ENCODE assay signal across 31 cellular contexts in genomic region chr14:96734076-96734622, GRCh38.
"Had no signal": no experiment of that assay in that cellular context is flagged by ENCODE, and none has a peak within 500 bp of the region (broad histone marks: within the 10 kb centered on the region; RNA-seq: fewer than 3 reads in every experiment).

No MANE protein-coding gene starts in this region.

- H3K4me2 ChIP-seq: hepatocyte had no signal

- DNase-seq: activated CD4-positive, alpha-beta T cell treated with anti-CD3 and anti-CD28 coated beads for 36 hours; activated CD4-positive, CD25-positive, alpha-beta regulatory T cell; activated CD8-positive, alpha-beta memory T cell treated with anti-CD3 and anti-CD28 coated beads, Interleukin-2, amount 10 ng/mL, durations not matched to agents 7 days and 5 days; activated CD8-positive, alpha-beta T cell treated with anti-CD3 and anti-CD28 coated beads, Interleukin-2, amount 10 ng/mL, durations not matched to agents 7 days and 5 days; activated effector memory CD4-positive, alpha-beta T cell treated with Interleukin-2 at 50 U/mL for 16 hours; activated naive CD4-positive, alpha-beta T cell treated with Interleukin-2 at 50 U/mL for 16 hours; activated naive CD8-positive, alpha-beta T cell treated with anti-CD3 and anti-CD28 coated beads for 36 hours; activated T-cell treated with anti-CD3 and anti-CD28 coated beads, Interleukin-2, amount 50 U/mL, for 72 hours; adrenal gland; brain microvascular endothelial cell; cortex of kidney; effector memory CD8-positive, alpha-beta T cell; islet precursor cell; left ventricle myocardium inferior; mesendoderm; ovary; retina; sigmoid colon; small intestine; stimulated activated CD4-positive, alpha-beta T cell treated with anti-CD3 and anti-CD28 coated beads, Interleukin-4, amount 100 ng/mL, for 24 hours; stimulated activated naive CD8-positive, alpha-beta T cell treated with anti-CD3 and anti-CD28 coated beads, Interleukin-15, amount 100 ng/mL, for 72 hours; substantia nigra; upper lobe of left lung had no signal

- ATAC-seq: activated CD4-positive, alpha-beta T cell treated with anti-CD3 and anti-CD28 coated beads for 36 hours; activated CD8-positive, alpha-beta memory T cell treated with anti-CD3 and anti-CD28 coated beads, Interleukin-2, amount 10 ng/mL, durations not matched to agents 7 days and 5 days; activated CD8-positive, alpha-beta T cell treated with anti-CD3 and anti-CD28 coated beads, Interleukin-2, amount 10 ng/mL, durations not matched to agents 7 days and 5 days; activated T-cell treated with anti-CD3 and anti-CD28 coated beads, Interleukin-2, amount 50 U/mL, for 72 hours; effector memory CD8-positive, alpha-beta T cell; gastroesophageal sphincter; natural killer cell treated with Interleukin-12 subunit alpha and Interleukin-12 subunit beta and Interleukin-15 and Interleukin-18, amount 100 ng/mL, for 72 hours; stimulated activated memory B cell treated with anti-CD40 and anti-IgM and Interleukin-4, amounts not matched to agents 10 μg/mL and 1 μg/mL and 100 μg/mL, for 72 hours; stimulated activated naive CD8-positive, alpha-beta T cell treated with anti-CD3 and anti-CD28 coated beads, Interleukin-15, amount 100 ng/mL, for 72 hours had no signal

- H2AFZ ChIP-seq: hepatocyte had no signal

- H3K4me3 ChIP-seq: adrenal gland, gastroesophageal sphincter, hepatocyte, left ventricle myocardium inferior, lung, ovary, prostate gland, sigmoid colon, upper lobe of left lung, vagina had no signal

- H3K27ac ChIP-seq: adrenal gland, brain microvascular endothelial cell, gastroesophageal sphincter, hepatocyte, left ventricle myocardium inferior, neutrophil, ovary, prostate gland, sigmoid colon, upper lobe of left lung, vagina had no signal

- H3K36me3 ChIP-seq: adrenal gland, brain microvascular endothelial cell, gastroesophageal sphincter, left ventricle myocardium inferior, neutrophil, ovary, prostate gland, sigmoid colon, upper lobe of left lung, vagina had no signal

- H3K79me2 ChIP-seq: hepatocyte had no signal

- H3K9me3 ChIP-seq: adrenal gland, gastroesophageal sphincter, left ventricle myocardium inferior, neutrophil, ovary, prostate gland, sigmoid colon, upper lobe of left lung, vagina had no signal

- H3K27me3 ChIP-seq: ovary, vagina had no signal

- FAIRE-seq: small intestine had no signal

- H3K4me1 ChIP-seq: adrenal gland, gastroesophageal sphincter, left ventricle myocardium inferior, prostate gland, vagina had no signal
